13 cellular contexts compared by ENCODE assay signal in genomic region chr10:122847782-122848604, GRCh38. TPM values are rescaled to one million over a fixed set of nuclear protein-coding genes. Genes with fewer than 3 reads are reported as not detected.
A peak's percentile ranks its signal among the peaks of the same experiment; 100 is the strongest.
DNase-seq lines count a peak whose midpoint lies in the region; TF ChIP-seq lines count a peak whose summit lies in the region.
"Had no signal": no experiment of that assay in that cellular context is flagged by ENCODE, and none has a peak within 500 bp of the region (broad histone marks: within the 10 kb centered on the region; RNA-seq: fewer than 3 reads in every experiment).

No MANE protein-coding gene starts in this region.

- intact Hi-C loops in posterior cingulate gyrus (cut with DNase I) = no loop called here

- H3K27ac Mint-ChIP-seq in nephron progenitor cell = peak overlapping the region; percentile 53
- H3K27ac Mint-ChIP-seq: activated T-cell treated with anti-CD3 and anti-CD28 coated beads, Interleukin-2, amount 50 U/mL, for 24 hours; natural killer cell treated with Interleukin-12 subunit alpha and Interleukin-12 subunit beta and Interleukin-15 and Interleukin-18, amount 100 ng/mL, for 72 hours had no signal

- H3K4me1 Mint-ChIP-seq in nephron progenitor cell = peaks cover 7% of the 10 kb centered on the region

- H3K4me3 Mint-ChIP-seq in nephron progenitor cell = no peak overlapping the region
- H3K4me3 Mint-ChIP-seq: activated T-cell treated with anti-CD3 and anti-CD28 coated beads, Interleukin-2, amount 50 U/mL, for 24 hours; natural killer cell treated with Interleukin-12 subunit alpha and Interleukin-12 subunit beta and Interleukin-15 and Interleukin-18, amount 100 ng/mL, for 72 hours had no signal

- H3K36me3 Mint-ChIP-seq in nephron progenitor cell (ENCODE audit: low read depth) = no peaks in the 10 kb centered on the region

- TF ChIP-seq CTCF in nephron progenitor cell (IDR thresholded peaks at IDR 0.05) = no peak

- peak; percentile 19 for DNase-seq in NCI-H146 (lab: John Stamatoyannopoulos, UW)
- DNase-seq in NCI-H146 treated with DMSO at 0.1 percent for 48 hours (lab: John Stamatoyannopoulos, UW; ENCODE audit: unreplicated experiment) = no peak
- DNase-seq in Jurkat, Clone E6-1 (ENCODE audit: low read depth, low spot score) = peak; percentile 49
- DNase-seq in SHP77 (lab: John Stamatoyannopoulos, UW) = peak; percentile 85 to 93
- no peak for DNase-seq in nephron progenitor cell
- no peak for DNase-seq in dedifferentiated amniotic fluid mesenchymal stem cell (ENCODE audit: extremely low spot score)
- no peak for DNase-seq in COLO829 (ENCODE audit: low spot score)
- DNase-seq in posterior cingulate gyrus = no peak
- DNase-seq: activated T-cell treated with anti-CD3 and anti-CD28 coated beads, Interleukin-2, amount 50 U/mL, for 24 hours; NCI-H1436; trophoblast cell had no signal

- H3K27me3 Mint-ChIP-seq in nephron progenitor cell (ENCODE audit: low read depth, poor library complexity) = peaks cover 3% of the 10 kb centered on the region
- H3K27me3 Mint-ChIP-seq: activated T-cell treated with anti-CD3 and anti-CD28 coated beads, Interleukin-2, amount 50 U/mL, for 24 hours; natural killer cell treated with Interleukin-12 subunit alpha and Interleukin-12 subunit beta and Interleukin-15 and Interleukin-18, amount 100 ng/mL, for 72 hours had no signal

- H3K4me3 ChIP-seq in Jurkat, Clone E6-1 (ENCODE audit: low read length) = no peak overlapping the region
- H3K4me3 ChIP-seq: gastroesophageal sphincter had no signal

- H3K9me3 Mint-ChIP-seq in nephron progenitor cell = no peaks in the 10 kb centered on the region
- H3K9me3 Mint-ChIP-seq: natural killer cell treated with Interleukin-12 subunit alpha and Interleukin-12 subunit beta and Interleukin-15 and Interleukin-18, amount 100 ng/mL, for 72 hours had no signal

RNA-seq across cellular contexts. Expression of gene CUZD1, which starts 2.3 kb away (rescaled TPM):
- polyA plus RNA-seq in Jurkat, Clone E6-1 (2012; ENCODE audit: insufficient read depth, insufficient read length) = 1.5 TPM

RNA-seq across cellular contexts. Expression of gene FAM24B, which starts 31.4 kb away (rescaled TPM):
- 20.0 TPM for polyA plus RNA-seq in Jurkat, Clone E6-1 (2012; ENCODE audit: insufficient read depth, insufficient read length)

Comparison
In these comparisons a context has a peak if more than half of its experiments do, and no peak if none do; other contexts are left out.
1. DNase-seq: peak in NCI-H146 (single experiment), Jurkat, Clone E6-1 (single experiment) and SHP77 (2 of 2); none in NCI-H146 treated with DMSO at 0.1 percent for 48 hours (single experiment), nephron progenitor cell (single experiment), dedifferentiated amniotic fluid mesenchymal stem cell (single experiment), COLO829 (single experiment) and posterior cingulate gyrus (0 of 10).